ENCODE assay signal across 21 cellular contexts in genomic region chr19:31667106-31667505, GRCh38.
"Had no signal": no experiment of that assay in that cellular context is flagged by ENCODE, and none has a peak within 500 bp of the region (broad histone marks: within the 10 kb centered on the region; RNA-seq: fewer than 3 reads in every experiment).

No MANE protein-coding gene starts in this region.

- H3K27me3 ChIP-seq: esophagus squamous epithelium, gastrocnemius medialis, left lung had no signal

- H3K36me3 ChIP-seq: esophagus squamous epithelium, gastrocnemius medialis, heart right ventricle, left lung, lower lobe of right lung had no signal

- ATAC-seq: gastrocnemius medialis, heart right ventricle, left cardiac atrium, left lung, left ventricle myocardium superior, lower lobe of right lung, mucosa of descending colon had no signal

- H3K4me1 ChIP-seq: esophagus squamous epithelium, gastrocnemius medialis, heart right ventricle, left lung, lower lobe of right lung had no signal

- H3K4me1 Mint-ChIP-seq: naive B cell had no signal

- H3K4me3 ChIP-seq: coronary artery, dorsolateral prefrontal cortex, esophagus squamous epithelium, gastrocnemius medialis, heart right ventricle, left lung, lower lobe of right lung, mucosa of descending colon had no signal

- H3K4me3 Mint-ChIP-seq: mesothelial cell of epicardium, naive B cell had no signal

- H3K27ac ChIP-seq: coronary artery, dorsolateral prefrontal cortex, esophagus squamous epithelium, gastrocnemius medialis, heart right ventricle, left lung, lower lobe of right lung had no signal

- H3K36me3 Mint-ChIP-seq: mesothelial cell of epicardium, naive B cell had no signal

- H3K27ac Mint-ChIP-seq: mesothelial cell of epicardium had no signal

- H3K9me3 ChIP-seq: esophagus squamous epithelium, gastrocnemius medialis, heart right ventricle, left lung, lower lobe of right lung, mucosa of descending colon had no signal

- H3K9me3 Mint-ChIP-seq: mesothelial cell of epicardium had no signal

- DNase-seq: dermis blood vessel endothelial cell; dorsolateral prefrontal cortex; effector CD4-positive, alpha-beta T cell; effector memory CD4-positive, alpha-beta T cell; esophagus squamous epithelium; foreskin fibroblast; foreskin melanocyte; gastrocnemius medialis; glutamatergic neuron; head of caudate nucleus; heart right ventricle; hippocampal formation; left cardiac atrium; left lung; left ventricle myocardium superior; lower lobe of right lung; mesenchymal stem cell; mucosa of descending colon; naive B cell had no signal
